In genomic region chr3:56291953-56292352, GRCh38 we compare ENCODE assay signal across 18 cellular contexts.
DNase-seq lines count a peak whose midpoint lies in the region; ATAC-seq, FAIRE-seq and TF ChIP-seq lines count a peak whose summit lies in the region.
"Had no signal": no experiment of that assay in that cellular context is flagged by ENCODE, and none has a peak within 500 bp of the region (broad histone marks: within the 10 kb centered on the region; RNA-seq: fewer than 3 reads in every experiment).

No MANE protein-coding gene starts in this region.

- intact Hi-C loops in GM12878 (cut with micrococcal nuclease; ENCODE audit: unreplicated experiment), result no loop called here
- intact Hi-C loops in naive thymus-derived CD4-positive, alpha-beta T cell (cut with micrococcal nuclease), result no loop called here

- H3K79me2 ChIP-seq in GM12878 (ENCODE audit: control insufficient read depth, insufficient read depth, low read length), result no peaks in the 10 kb centered on the region

- peaks cover 13% of the 10 kb centered on the region for H3K4me1 ChIP-seq in GM12878 (ENCODE audit: control insufficient read depth, insufficient read depth, low read length)
- H3K4me1 ChIP-seq in naive thymus-derived CD4-positive, alpha-beta T cell (ENCODE audit: control insufficient read depth in 2 of 2, insufficient read depth in 2 of 2, low read length in 2 of 2), result no peaks in the 10 kb centered on the region
- H3K4me1 ChIP-seq: lower lobe of right lung had no signal

- POLR2A ChIA-PET in GM12878 (lab: Charles Lee), result no interaction called here
- POLR2A ChIA-PET in naive thymus-derived CD4-positive, alpha-beta T cell (lab: Charles Lee), result no interaction called here

- H3K36me3 Mint-ChIP-seq in naive thymus-derived CD4-positive, alpha-beta T cell, result peaks cover 0 to 3% (median 0%) of the 10 kb centered on the region in 5 donors
- H3K36me3 Mint-ChIP-seq: activated naive CD4-positive, alpha-beta T cell treated with anti-CD3 and anti-CD28 coated beads, Interleukin-2, amount 50 U/mL, for 24 hours had no signal

- no peak overlapping the region for H3K4me3 Mint-ChIP-seq in naive thymus-derived CD4-positive, alpha-beta T cell
- H3K4me3 Mint-ChIP-seq: activated naive CD4-positive, alpha-beta T cell treated with anti-CD3 and anti-CD28 coated beads, Interleukin-2, amount 50 U/mL, for 24 hours had no signal

- no peak for TF ChIP-seq EP300 in GM12878 (IDR thresholded peaks at IDR 0.05; ENCODE audit: borderline replicate concordance in 1 of 2, control insufficient read depth in 1 of 2, low read depth in 2 of 2, low read length in 2 of 2)

- TF ChIP-seq RAD21 in GM12878 (IDR thresholded peaks at IDR 0.05; ENCODE audit: insufficient read depth, low read depth, low read length), result no peak

- TF ChIP-seq POLR2A in GM12891 (IDR thresholded peaks at IDR 0.05; ENCODE audit: low read depth, low read length), result no peak
- no peak for TF ChIP-seq POLR2A in GM12878 (IDR thresholded peaks at IDR 0.05; ENCODE audit: low read depth, low read length)

- FAIRE-seq in GM12891 (lab: Jason Lieb, UNC), result no peak
- no peak for FAIRE-seq in GM12878 (lab: Jason Lieb, UNC)
- FAIRE-seq: HepG2 had no signal

- H3K27me3 ChIP-seq in GM12878 (replicated peaks in 1 of 2; ENCODE audit: control insufficient read depth in 2 of 2, insufficient read depth in 2 of 2, low read length in 1 of 2), result no peaks in the 10 kb centered on the region
- H3K27me3 ChIP-seq in naive thymus-derived CD4-positive, alpha-beta T cell (ENCODE audit: control insufficient read depth in 2 of 2, insufficient read depth in 2 of 2, low read length in 2 of 2), result no peaks in the 10 kb centered on the region

- BruUV-seq in GM12878 (replicated peaks; lab: Mats Ljungman, UMichigan), result no TSS peak

- DNase-seq in GM12891 (ENCODE audit: insufficient read length, low spot score) (no peak), GM12878 (ENCODE audit: low read depth, low spot score) (no peak), NCI-H1105 (lab: John Stamatoyannopoulos, UW) (no peak), GM19238 (ENCODE audit: insufficient read length, low spot score) (no peak)
- no peak for DNase-seq in naive thymus-derived CD4-positive, alpha-beta T cell
- DNase-seq: C1 segment of cervical spinal cord, DND-41, hypothalamus, lower lobe of right lung, NCI-H1417, NCI-H510A, PC-3 had no signal

- SMC1A ChIA-PET in GM12878 (lab: Charles Lee; ENCODE audit: uncharacterized antibody, unreplicated experiment), result interaction anchor here (0.7 to 1.1 kb wide), 2 partner anchors 11 to 17 kb away, joined by 3 to 4 read pairs; no protein-coding TSS in a partner anchor

- peaks cover 0 to 5% (median 0%) of the 10 kb centered on the region in 11 donors for H3K9me3 Mint-ChIP-seq in naive thymus-derived CD4-positive, alpha-beta T cell
- H3K9me3 Mint-ChIP-seq: activated naive CD4-positive, alpha-beta T cell treated with anti-CD3 and anti-CD28 coated beads, Interleukin-2, amount 50 U/mL, for 24 hours had no signal

- H3K27me3 Mint-ChIP-seq in naive thymus-derived CD4-positive, alpha-beta T cell, result peaks cover 0 to 29% (median 16%) of the 10 kb centered on the region in 5 donors

- in situ Hi-C loops in GM12878 (cut with MboI), result no loop called here

- H3K4me3 ChIP-seq in GM12878, result no peak overlapping the region
- H3K4me3 ChIP-seq in naive thymus-derived CD4-positive, alpha-beta T cell (ENCODE audit: low read length), result no peak overlapping the region
- H3K4me3 ChIP-seq: lower lobe of right lung had no signal

- no peaks in the 10 kb centered on the region for H4K20me1 ChIP-seq in GM12878 (ENCODE audit: control insufficient read depth, insufficient read depth)

- no peak overlapping the region for H3K4me2 ChIP-seq in GM12878 (ENCODE audit: control insufficient read depth, insufficient read depth)

- no peak overlapping the region for H2AFZ ChIP-seq in GM12878 (ENCODE audit: control insufficient read depth, low read depth, low read length)

- no peak for TF ChIP-seq CTCF in GM12878 (IDR thresholded peaks at IDR 0.05 in 2 of 3, conservative IDR thresholded peaks at IDR 0.05 in 1 of 3; ENCODE audit: control insufficient read depth in 2 of 3, extremely low read depth in 1 of 3, insufficient read depth in 1 of 3, low read depth in 3 of 3, low read length in 3 of 3)

- H3K4me1 Mint-ChIP-seq in naive thymus-derived CD4-positive, alpha-beta T cell, result peaks cover 0 to 32% (median 0%) of the 10 kb centered on the region in 7 donors
- H3K4me1 Mint-ChIP-seq: activated naive CD4-positive, alpha-beta T cell treated with anti-CD3 and anti-CD28 coated beads, Interleukin-2, amount 50 U/mL, for 24 hours had no signal

- CTCF ChIA-PET in GM12878 (lab: Yijun Ruan, JAX), result interaction anchor here (1.1 to 1.4 kb wide), 2 partner anchors 11 to 39 kb away, joined by 3 to 7 read pairs; no protein-coding TSS in a partner anchor
- CTCF ChIA-PET in naive thymus-derived CD4-positive, alpha-beta T cell (lab: Charles Lee), result no interaction called here

- 14% methylated on average over 3 of the region's 3 CpGs for WGBS in GM12878 (ENCODE audit: insufficient coverage, insufficient replicate concordance, low lambda C conversion rate, missing lambda C conversion rate)

- H3K36me3 ChIP-seq in GM12878 (ENCODE audit: control insufficient read depth in 2 of 2, insufficient read depth in 2 of 2, low read length in 1 of 2), result no peaks in the 10 kb centered on the region
- no peaks in the 10 kb centered on the region for H3K36me3 ChIP-seq in naive thymus-derived CD4-positive, alpha-beta T cell (ENCODE audit: control insufficient read depth in 2 of 3, insufficient read depth in 3 of 3, low read length in 3 of 3)
- H3K36me3 ChIP-seq: lower lobe of right lung had no signal

- RAD21 ChIA-PET in GM12878 (lab: Charles Lee; ENCODE audit: unreplicated experiment), result interaction anchor here (0.7 kb wide), 1 partner anchor 1605 kb away, joined by 3 read pairs; no protein-coding TSS in a partner anchor

- no peak overlapping the region for H3K27ac Mint-ChIP-seq in naive thymus-derived CD4-positive, alpha-beta T cell
- H3K27ac Mint-ChIP-seq: activated naive CD4-positive, alpha-beta T cell treated with anti-CD3 and anti-CD28 coated beads, Interleukin-2, amount 50 U/mL, for 24 hours had no signal

- no peak overlapping the region for H3K27ac ChIP-seq in GM12878 (ENCODE audit: control insufficient read depth, insufficient read depth)
- no peak overlapping the region for H3K27ac ChIP-seq in naive thymus-derived CD4-positive, alpha-beta T cell (ENCODE audit: low read depth, low read length)
- H3K27ac ChIP-seq: epithelial cell of prostate, lower lobe of right lung had no signal

- no peaks in the 10 kb centered on the region for H3K9me3 ChIP-seq in GM12878 (replicated peaks; ENCODE audit: control insufficient read depth, insufficient read depth, low read length)
- H3K9me3 ChIP-seq in naive thymus-derived CD4-positive, alpha-beta T cell (ENCODE audit: control insufficient read depth in 2 of 3, low read length in 3 of 3), result no peaks in the 10 kb centered on the region
- H3K9me3 ChIP-seq: lower lobe of right lung had no signal

- no peak overlapping the region for H3K9ac ChIP-seq in GM12878 (ENCODE audit: control insufficient read depth, insufficient read depth, low read length)

- ATAC-seq in GM21381 (IDR thresholded peaks at IDR 0.05; ENCODE audit: unreplicated experiment) (peak; percentile 55), HG03342 (IDR thresholded peaks at IDR 0.05; ENCODE audit: unreplicated experiment) (peak; percentile 74), GM12878 (no peak; the same call in 2 of the 3 replicates)
- ATAC-seq in activated CD4-positive, CD25-positive, alpha-beta regulatory T cell treated with anti-CD3 and anti-CD28 coated beads, Interleukin-2, amount 50 U/mL, for 24 hours, result no peak
- ATAC-seq in naive thymus-derived CD4-positive, alpha-beta T cell, result no peak
- ATAC-seq: HepG2, lower lobe of right lung, PC-3 had no signal

TF ChIP-seq in GM12891, 5 proteins besides CTCF, POLR2A, EP300 and RAD21:
- no peak for TF ChIP-seq SPI1 (IDR thresholded peaks at IDR 0.05; ENCODE audit: low read depth, low read length)
- 0 out of 2 replicates have a peak, but pooled peaks have one; percentile 28 for TF ChIP-seq POU2F2 (IDR thresholded peaks at IDR 0.05; ENCODE audit: low read depth, low read length)

TF ChIP-seq in GM12878, 131 proteins besides CTCF, POLR2A, EP300 and RAD21:
- TF ChIP-seq NR2C2 (IDR thresholded peaks at IDR 0.05; ENCODE audit: borderline replicate concordance, control insufficient read depth, insufficient read length, low read depth) (no peak), ZSCAN29 (IDR thresholded peaks at IDR 0.05) (no peak), POU2F2 (IDR thresholded peaks at IDR 0.05; ENCODE audit: borderline replicate concordance, low read depth, low read length) (peak; percentile 82; the same call in 2 of the 3 replicates), PML (IDR thresholded peaks at IDR 0.05; ENCODE audit: low read length) (no peak), YY1 (IDR thresholded peaks at IDR 0.05; ENCODE audit: low read depth, low read length) (0 out of 2 replicates have a peak, but pooled peaks have one; percentile 21)
- TF ChIP-seq, protein P1, sequence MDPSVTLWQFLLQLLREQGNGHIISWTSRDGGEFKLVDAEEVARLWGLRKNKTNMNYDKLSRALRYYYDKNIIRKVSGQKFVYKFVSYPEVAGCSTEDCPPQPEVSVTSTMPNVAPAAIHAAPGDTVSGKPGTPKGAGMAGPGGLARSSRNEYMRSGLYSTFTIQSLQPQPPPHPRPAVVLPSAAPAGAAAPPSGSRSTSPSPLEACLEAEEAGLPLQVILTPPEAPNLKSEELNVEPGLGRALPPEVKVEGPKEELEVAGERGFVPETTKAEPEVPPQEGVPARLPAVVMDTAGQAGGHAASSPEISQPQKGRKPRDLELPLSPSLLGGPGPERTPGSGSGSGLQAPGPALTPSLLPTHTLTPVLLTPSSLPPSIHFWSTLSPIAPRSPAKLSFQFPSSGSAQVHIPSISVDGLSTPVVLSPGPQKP (IDR thresholded peaks at IDR 0.05; ENCODE audit: low read depth, low read length), result no peak
TF ChIP-seq in GM12878: peak in this region for 2.

Comparison
In these comparisons a context has a peak if more than half of its experiments do, and no peak if none do; other contexts are left out.
1. ATAC-seq: peak in GM21381 (single experiment) and HG03342 (single experiment); none in GM12878 (single experiment), activated CD4-positive, CD25-positive, alpha-beta regulatory T cell treated with anti-CD3 and anti-CD28 coated beads, Interleukin-2, amount 50 U/mL, for 24 hours (0 of 2) and naive thymus-derived CD4-positive, alpha-beta T cell (single experiment).